8 cellular contexts compared by ENCODE assay signal in genomic region chr17:81635973-81636504, GRCh38.
DNase-seq lines count a peak whose midpoint lies in the region; ATAC-seq and TF ChIP-seq lines count a peak whose summit lies in the region.

No MANE protein-coding gene starts in this region.

- no peak overlapping the region for H2AFZ ChIP-seq in Loucy (ENCODE audit: low read length)

- no peaks in the 10 kb centered on the region for H3K36me3 ChIP-seq in Loucy (ENCODE audit: insufficient read depth, low read length)
- peaks cover 0 to 4% of the 10 kb centered on the region in 2 donors for H3K36me3 ChIP-seq in muscle layer of duodenum (ENCODE audit: control insufficient read depth in 1 of 2, insufficient read depth in 2 of 2, low read length in 2 of 2)

- H3K27me3 ChIP-seq in Loucy (ENCODE audit: insufficient read depth, low read length, poor library complexity, severe bottlenecking) (no peaks in the 10 kb centered on the region), muscle layer of duodenum (ENCODE audit: low read depth, low read length) (no peaks in the 10 kb centered on the region)

- H3K9ac ChIP-seq in Loucy (ENCODE audit: low read depth, low read length, poor library complexity, severe bottlenecking) = peak overlapping the region; percentile 99

- H3K9me3 ChIP-seq in Loucy (ENCODE audit: insufficient read depth, low read depth, low read length) (no peaks in the 10 kb centered on the region), muscle layer of duodenum (ENCODE audit: control insufficient read depth in 1 of 2, low read length in 2 of 2) (no peaks in the 10 kb centered on the region)

- TF ChIP-seq CTCF in Loucy (conservative IDR thresholded peaks at IDR 0.05; ENCODE audit: low read length) = no peak
- TF ChIP-seq CTCF in choroid plexus epithelial cell (conservative IDR thresholded peaks at IDR 0.05; ENCODE audit: low read depth, low read length) = no peak

- H3K9me2 ChIP-seq in Loucy (replicated peaks; ENCODE audit: low read depth, low read length) = no peaks in the 10 kb centered on the region

- H3K4me3 ChIP-seq in Loucy (ENCODE audit: low read length, poor library complexity, severe bottlenecking) (peak overlapping the region; percentile 93), choroid plexus epithelial cell (ENCODE audit: low read depth, low read length) (peak overlapping the region; percentile 84), muscle layer of duodenum (ENCODE audit: low read depth in 1 of 2, low read length in 2 of 2) (peak overlapping the region; percentile 89 to 94)

- H3K79me2 ChIP-seq in Loucy (ENCODE audit: insufficient read depth, low read length) = peaks cover 55% of the 10 kb centered on the region

- ATAC-seq in GM21423 (IDR thresholded peaks at IDR 0.05; ENCODE audit: unreplicated experiment) = peak; percentile 11
- ATAC-seq in HG03342 (IDR thresholded peaks at IDR 0.05; ENCODE audit: unreplicated experiment) = no peak

- DNase-seq in choroid plexus epithelial cell (ENCODE audit: low read depth) (peak; percentile 64), AG08395 (ENCODE audit: low spot score) (no peak), cerebellar cortex (ENCODE audit: low spot score) (no peak)
- no peak for DNase-seq in stimulated activated CD4-positive, alpha-beta T cell treated with anti-CD3 and anti-CD28 coated beads, Interleukin-15, amount 100 ng/mL, for 24 hours

- H4K20me1 ChIP-seq in Loucy (ENCODE audit: insufficient read depth, low read length, poor library complexity, severe bottlenecking) = peaks cover 26% of the 10 kb centered on the region

- H3K4me1 ChIP-seq in Loucy (ENCODE audit: insufficient read depth, low read length, poor library complexity, severe bottlenecking) = peaks cover 11% of the 10 kb centered on the region
- peaks cover 7 to 35% of the 10 kb centered on the region in 2 donors for H3K4me1 ChIP-seq in muscle layer of duodenum (ENCODE audit: control insufficient read depth in 1 of 2, insufficient read depth in 2 of 2, low read length in 2 of 2)

- peak overlapping the region; percentile 93 for H3K27ac ChIP-seq in muscle layer of duodenum (ENCODE audit: low read length)

- peak overlapping the region; percentile 76 for H3K4me2 ChIP-seq in Loucy (ENCODE audit: low read depth, low read length, poor library complexity, severe bottlenecking)

- H3F3A ChIP-seq in Loucy (ENCODE audit: low read depth) = no peaks in the 10 kb centered on the region
